ENCODE assay signal across 27 cellular contexts in genomic region chr6:85115876-85116275, GRCh38.
DNase-seq lines count a peak whose midpoint lies in the region; ATAC-seq, FAIRE-seq and TF ChIP-seq lines count a peak whose summit lies in the region.
"Had no signal": no experiment of that assay in that cellular context is flagged by ENCODE, and none has a peak within 500 bp of the region (broad histone marks: within the 10 kb centered on the region; RNA-seq: fewer than 3 reads in every experiment).

No MANE protein-coding gene starts in this region.

- 0 out of 2 replicates have a peak overlapping the region, but pooled peaks have one; percentile 7 for H2AFZ ChIP-seq in H1 (ENCODE audit: low read length)
- H2AFZ ChIP-seq in osteoblast (ENCODE audit: low read length) = peak overlapping the region; percentile 63

- POLR2A ChIA-PET in H1 (lab: Charles Lee; ENCODE audit: partially characterized antibody) = no interaction called here

- H3K4me2 ChIP-seq in H1 (ENCODE audit: insufficient read depth in 1 of 2, low read depth in 2 of 2, low read length in 2 of 2) (no peak overlapping the region), osteoblast (ENCODE audit: insufficient read depth, low read length) (no peak overlapping the region)
- H3K4me2 ChIP-seq: A549; BLaER1 treated with 17β-estradiol and CSF1 and Interleukin-3, amounts not matched to agents 10 nM and 100 nM had no signal

- no peaks in the 10 kb centered on the region for H3K23me2 ChIP-seq in H1 (ENCODE audit: low read depth, low read length)

- TF ChIP-seq RAD21 in H1 (IDR thresholded peaks at IDR 0.05 in 1 of 2, conservative IDR thresholded peaks at IDR 0.05 in 1 of 2; ENCODE audit: low read depth in 2 of 2, low read length in 2 of 2) = no peak

- TF ChIP-seq CTCF in H1 (IDR thresholded peaks at IDR 0.05; ENCODE audit: control extremely low read depth in 1 of 3, insufficient read depth in 1 of 3, low read depth in 1 of 3, low read length in 3 of 3) (no peak), osteoblast (IDR thresholded peaks at IDR 0.05; ENCODE audit: extremely low read depth, low read depth, low read length) (no peak), breast epithelium (IDR thresholded peaks at IDR 0.05) (no peak), coronary artery (IDR thresholded peaks at IDR 0.05) (no peak)

- H3K36me3 Mint-ChIP-seq in stimulated activated effector memory CD8-positive, alpha-beta T cell treated with anti-CD3 and anti-CD28 coated beads, Interleukin-12 subunit alpha, Interleukin-12 subunit beta, amount 100 ng/mL, for 72 hours = no peaks in the 10 kb centered on the region
- H3K36me3 Mint-ChIP-seq: CD14-positive monocyte; CD8-positive, alpha-beta memory T cell had no signal

- H2AK5ac ChIP-seq in H1 (ENCODE audit: low read depth, low read length) = no peak overlapping the region

- no peak overlapping the region for H2BK12ac ChIP-seq in H1 (ENCODE audit: low read depth, low read length)

- H3K4me3 ChIP-seq in H1 (ENCODE audit: extremely low read depth in 1 of 4, insufficient read depth in 2 of 4, low read depth in 3 of 4, low read length in 4 of 4) = no peak overlapping the region
- no peak overlapping the region for H3K4me3 ChIP-seq in osteoblast (ENCODE audit: insufficient read depth, low read length)
- no peak overlapping the region for H3K4me3 ChIP-seq in breast epithelium
- no peak overlapping the region for H3K4me3 ChIP-seq in coronary artery
- H3K4me3 ChIP-seq: A549; BLaER1 treated with 17β-estradiol and CSF1 and Interleukin-3, amounts not matched to agents 10 nM and 100 nM; GM12878 had no signal

- no peak overlapping the region for H2BK120ac ChIP-seq in H1 (replicated peaks; ENCODE audit: low read depth, low read length)

- intact Hi-C loops in breast epithelium (cut with DNase I; ENCODE audit: low total_unique reads) = no loop called here

- no peaks in the 10 kb centered on the region for H3K36me3 ChIP-seq in H1 (ENCODE audit: control insufficient read depth in 2 of 4, insufficient read depth in 4 of 4, low read length in 3 of 4)
- H3K36me3 ChIP-seq in osteoblast (ENCODE audit: insufficient read depth, low read length) = no peaks in the 10 kb centered on the region
- no peaks in the 10 kb centered on the region for H3K36me3 ChIP-seq in breast epithelium
- H3K36me3 ChIP-seq: BE2C; BLaER1 treated with 17β-estradiol and CSF1 and Interleukin-3, amounts not matched to agents 10 nM and 100 nM had no signal

- peak; percentile 16 for ATAC-seq in stimulated activated effector memory CD8-positive, alpha-beta T cell treated with anti-CD3 and anti-CD28 coated beads, Interleukin-12 subunit alpha, Interleukin-12 subunit beta, amount 100 ng/mL, for 72 hours
- ATAC-seq: A549, GM12878 had no signal

- H4K91ac ChIP-seq in H1 (replicated peaks; ENCODE audit: insufficient read length, low read length) = no peak overlapping the region

- H3K9me3 Mint-ChIP-seq in stimulated activated effector memory CD8-positive, alpha-beta T cell treated with anti-CD3 and anti-CD28 coated beads, Interleukin-12 subunit alpha, Interleukin-12 subunit beta, amount 100 ng/mL, for 72 hours = no peaks in the 10 kb centered on the region
- H3K9me3 Mint-ChIP-seq: CD4-positive, alpha-beta T cell had no signal

- 91% methylated on average over 2 of the region's 2 CpGs; no CpG with 5 or more reads in 1 of the 2 experiments for WGBS in H1 (ENCODE audit: extremely low coverage in 1 of 2, insufficient coverage in 1 of 2, insufficient read length in 1 of 2, insufficient replicate concordance in 2 of 2, low coverage in 1 of 2, low lambda C conversion rate in 2 of 2, missing lambda C conversion rate in 1 of 2), 2 experiments

- no peak overlapping the region for H2BK5ac ChIP-seq in H1 (ENCODE audit: low read depth, low read length)

- peak; percentile 32 for DNase-seq in LHCN-M2 (ENCODE audit: low read depth)
- DNase-seq in H1 (ENCODE audit: low read depth in 1 of 2, low spot score in 2 of 2) = no peak
- no peak for DNase-seq in osteoblast (ENCODE audit: insufficient read length, low spot score, missing footprints)
- no peak for DNase-seq in stimulated activated effector memory CD8-positive, alpha-beta T cell treated with anti-CD3 and anti-CD28 coated beads, Interleukin-12 subunit alpha, Interleukin-12 subunit beta, amount 100 ng/mL, for 72 hours (ENCODE audit: low spot score in 2 of 2)
- DNase-seq in breast epithelium (ENCODE audit: low spot score in 2 of 2) = no peak
- no peak for DNase-seq in coronary artery (ENCODE audit: low spot score)
- no peak for DNase-seq in epidermal melanocyte (ENCODE audit: insufficient read length, low spot score)
- no peak for DNase-seq in islet precursor cell
- DNase-seq: 8988T; ACHN; AML-193; BE2C; CD4-positive, alpha-beta T cell; CD8-positive, alpha-beta memory T cell; DMS 273 treated with DMSO at 0.1 percent for 48 hours; DMS79; EL; GDM1; GOT3; H7; HCEC 1CT had no signal

- no peaks in the 10 kb centered on the region for H3K9me3 ChIP-seq in H1 (ENCODE audit: insufficient read depth in 2 of 2, low read depth in 1 of 2, low read length in 1 of 2)
- H3K9me3 ChIP-seq in osteoblast (ENCODE audit: low read depth, low read length) = no peaks in the 10 kb centered on the region
- H3K9me3 ChIP-seq in breast epithelium = no peaks in the 10 kb centered on the region
- H3K9me3 ChIP-seq: A549; BE2C; BLaER1 treated with 17β-estradiol and CSF1 and Interleukin-3, amounts not matched to agents 10 nM and 100 nM had no signal

- H3K56ac ChIP-seq in H1 (replicated peaks; ENCODE audit: insufficient read length, low read depth, low read length) = no peak overlapping the region

- no peak overlapping the region for H3K23ac ChIP-seq in H1 (ENCODE audit: insufficient read length)

- TF ChIP-seq POLR2A in H1 (IDR thresholded peaks at IDR 0.05; ENCODE audit: control extremely low read depth in 1 of 2, low read depth in 2 of 2, low read length in 2 of 2) (no peak), breast epithelium (IDR thresholded peaks at IDR 0.05) (no peak)

- H4K5ac ChIP-seq in H1 (ENCODE audit: insufficient read length, low read depth, low read length) = no peak overlapping the region

- FAIRE-seq in H1 (lab: Jason Lieb, UNC) = no peak
- FAIRE-seq: A549, D721Med, GM12878, GM19239 had no signal

- H3K4ac ChIP-seq in H1 (replicated peaks; ENCODE audit: insufficient read length, low read depth, low read length) = no peak overlapping the region

- no peak overlapping the region for H3K27ac Mint-ChIP-seq in stimulated activated effector memory CD8-positive, alpha-beta T cell treated with anti-CD3 and anti-CD28 coated beads, Interleukin-12 subunit alpha, Interleukin-12 subunit beta, amount 100 ng/mL, for 72 hours
- H3K27ac Mint-ChIP-seq: CD14-positive monocyte; CD4-positive, alpha-beta T cell; CD8-positive, alpha-beta memory T cell had no signal

- H3K79me2 ChIP-seq in H1 (ENCODE audit: control insufficient read depth in 1 of 2, insufficient read depth in 2 of 2, low read length in 2 of 2) = no peaks in the 10 kb centered on the region
- no peaks in the 10 kb centered on the region for H3K79me2 ChIP-seq in osteoblast (ENCODE audit: insufficient read depth, low read length)

- H3K79me1 ChIP-seq in H1 (ENCODE audit: low read depth, low read length) = no peaks in the 10 kb centered on the region

- no peak overlapping the region for H2BK20ac ChIP-seq in H1 (ENCODE audit: low read length)

- H2BK15ac ChIP-seq in H1 (ENCODE audit: low read length) = no peak overlapping the region

- CTCF ChIA-PET in H1 (lab: Charles Lee; ENCODE audit: partially characterized antibody) = interaction anchor here (0.6 to 3.0 kb wide), 5 partner anchors 8 to 1089 kb away, joined by 3 to 17 read pairs (median 4); no protein-coding TSS in a partner anchor

- no peak overlapping the region for H3K14ac ChIP-seq in H1 (ENCODE audit: insufficient read length)

- no peak overlapping the region for H3K18ac ChIP-seq in H1 (ENCODE audit: extremely low read depth, low read length)

- H3K4me1 Mint-ChIP-seq in stimulated activated effector memory CD8-positive, alpha-beta T cell treated with anti-CD3 and anti-CD28 coated beads, Interleukin-12 subunit alpha, Interleukin-12 subunit beta, amount 100 ng/mL, for 72 hours = no peaks in the 10 kb centered on the region
- H3K4me1 Mint-ChIP-seq: CD14-positive monocyte; CD8-positive, alpha-beta memory T cell had no signal

- TF ChIP-seq EP300 in H1 (IDR thresholded peaks at IDR 0.05; ENCODE audit: borderline replicate concordance in 1 of 2, low read depth in 2 of 2, low read length in 2 of 2) = no peak

- H4K20me1 ChIP-seq in H1 (replicated peaks in 1 of 2; ENCODE audit: control insufficient read depth in 1 of 2, insufficient read depth in 2 of 2, low read length in 2 of 2) = no peaks in the 10 kb centered on the region
- H4K20me1 ChIP-seq in osteoblast (ENCODE audit: insufficient read depth, low read length) = no peaks in the 10 kb centered on the region
- H4K20me1 ChIP-seq: BLaER1 treated with 17β-estradiol and CSF1 and Interleukin-3, amounts not matched to agents 10 nM and 100 nM had no signal

- H3K27ac ChIP-seq in H1 (ENCODE audit: low read depth, low read length) = no peak overlapping the region
- H3K27ac ChIP-seq in osteoblast (ENCODE audit: low read depth, low read length) = no peak overlapping the region
- no peak overlapping the region for H3K27ac ChIP-seq in breast epithelium
- no peak overlapping the region for H3K27ac ChIP-seq in coronary artery
- H3K27ac ChIP-seq: A549; BLaER1 treated with 17β-estradiol and CSF1 and Interleukin-3, amounts not matched to agents 10 nM and 100 nM had no signal

- H4K8ac ChIP-seq in H1 (ENCODE audit: extremely low read depth, insufficient read depth, low read length) = no peak overlapping the region

- no peak overlapping the region for H3K9ac ChIP-seq in H1 (replicated peaks in 1 of 4; ENCODE audit: extremely low read depth in 1 of 4, low read depth in 3 of 4, low read length in 3 of 4)
- H3K9ac ChIP-seq: BLaER1 treated with 17β-estradiol and CSF1 and Interleukin-3, amounts not matched to agents 10 nM and 100 nM had no signal

- H3K4me3 Mint-ChIP-seq in stimulated activated effector memory CD8-positive, alpha-beta T cell treated with anti-CD3 and anti-CD28 coated beads, Interleukin-12 subunit alpha, Interleukin-12 subunit beta, amount 100 ng/mL, for 72 hours = no peak overlapping the region
- H3K4me3 Mint-ChIP-seq: CD14-positive monocyte; CD4-positive, alpha-beta T cell; CD8-positive, alpha-beta memory T cell had no signal

- H3K27me3 ChIP-seq in H1 (replicated peaks in 1 of 4; ENCODE audit: control insufficient read depth in 3 of 4, extremely low read depth in 1 of 4, insufficient read depth in 3 of 4, low read length in 3 of 4) = no peaks in the 10 kb centered on the region
- H3K27me3 ChIP-seq in osteoblast (ENCODE audit: insufficient read depth, low read length) = no peaks in the 10 kb centered on the region
- no peaks in the 10 kb centered on the region for H3K27me3 ChIP-seq in breast epithelium
- H3K27me3 ChIP-seq: BE2C; BLaER1 treated with 17β-estradiol and CSF1 and Interleukin-3, amounts not matched to agents 10 nM and 100 nM had no signal

- H3K4me1 ChIP-seq in H1 (replicated peaks in 1 of 4; ENCODE audit: control insufficient read depth in 3 of 4, insufficient read depth in 4 of 4, low read length in 3 of 4) (peaks cover 0 to 4% (median 0%) of the 10 kb centered on the region in 4 experiments; a peak in 1 of 7 replicates), osteoblast (ENCODE audit: insufficient read depth, low read length) (peaks cover 31% of the 10 kb centered on the region), breast epithelium (no peaks in the 10 kb centered on the region)
- H3K4me1 ChIP-seq: BE2C; BLaER1 treated with 17β-estradiol and CSF1 and Interleukin-3, amounts not matched to agents 10 nM and 100 nM had no signal
